Comparison of ENCODE assay signal across 9 cellular contexts in genomic region chr6:5401845-5402738, GRCh38.
DNase-seq lines count a peak whose midpoint lies in the region; ATAC-seq and TF ChIP-seq lines count a peak whose summit lies in the region.
"Had no signal": no experiment of that assay in that cellular context is flagged by ENCODE, and none has a peak within 500 bp of the region (broad histone marks: within the 10 kb centered on the region; RNA-seq: fewer than 3 reads in every experiment).

No MANE protein-coding gene starts in this region.

- H3K27ac ChIP-seq in DND-41 (ENCODE audit: low read length) (no peak overlapping the region), liver (ENCODE audit: low read depth in 1 of 2, low read length in 2 of 2) (no peak overlapping the region)
- H3K27ac ChIP-seq: SJSA1 had no signal

- no peak overlapping the region for H2AFZ ChIP-seq in DND-41 (ENCODE audit: low read depth, low read length)

- H3K9me3 ChIP-seq in DND-41 (ENCODE audit: insufficient read depth, low read length, severe bottlenecking) (peaks cover 3% of the 10 kb centered on the region), liver (ENCODE audit: control insufficient read depth in 4 of 4, low read length in 3 of 4) (no peaks in the 10 kb centered on the region)
- H3K9me3 ChIP-seq: SJSA1 had no signal

- WGBS in liver, result 87% methylated on average over 4 of the region's 4 CpGs

- TF ChIP-seq RAD21 in liver (IDR thresholded peaks at IDR 0.05), result peak; percentile 80

- no peaks in the 10 kb centered on the region for H3K79me2 ChIP-seq in DND-41 (ENCODE audit: insufficient read depth, low read length)

- H3K27me3 ChIP-seq in DND-41 (ENCODE audit: insufficient read depth, low read length, poor library complexity) (no peaks in the 10 kb centered on the region), liver (ENCODE audit: control insufficient read depth in 4 of 4, insufficient read depth in 4 of 4, low read length in 3 of 4) (no peaks in the 10 kb centered on the region)
- H3K27me3 ChIP-seq: SJSA1 had no signal

- H3K4me2 ChIP-seq in DND-41 (ENCODE audit: insufficient read depth, low read length), result no peak overlapping the region

- no peak for ATAC-seq in DND-41 (ENCODE audit: insufficient read depth, low read depth)
- no peak for ATAC-seq in GM21447 (IDR thresholded peaks at IDR 0.05; ENCODE audit: unreplicated experiment)
- ATAC-seq in GM18867 (IDR thresholded peaks at IDR 0.05; ENCODE audit: unreplicated experiment), result no peak
- no peak for ATAC-seq in HG02938 (IDR thresholded peaks at IDR 0.05; ENCODE audit: unreplicated experiment)

- TF ChIP-seq CTCF in DND-41 (IDR thresholded peaks at IDR 0.05; ENCODE audit: borderline replicate concordance, extremely low read depth, low read length, poor library complexity, severe bottlenecking) (peak; percentile 61), LNCAP (IDR thresholded peaks at IDR 0.05) (peak; percentile 64), liver (IDR thresholded peaks at IDR 0.05; ENCODE audit: low read depth, low read length, missing input control) (peak; percentile 46)

- no peak overlapping the region for H3K4me3 ChIP-seq in DND-41 (ENCODE audit: low read depth in 1 of 2, low read length in 2 of 2)
- no peak overlapping the region for H3K4me3 ChIP-seq in liver (ENCODE audit: low read depth in 1 of 3, low read length in 3 of 3)
- H3K4me3 ChIP-seq: SJSA1 had no signal

- H3K36me3 ChIP-seq in DND-41 (ENCODE audit: insufficient read depth, low read length) (no peaks in the 10 kb centered on the region), liver (ENCODE audit: control insufficient read depth in 4 of 4, insufficient read depth in 3 of 4, low read depth in 1 of 4, low read length in 3 of 4) (no peaks in the 10 kb centered on the region)
- H3K36me3 ChIP-seq: SJSA1 had no signal

- H3K4me1 ChIP-seq in DND-41 (ENCODE audit: insufficient read depth, low read length) (no peaks in the 10 kb centered on the region), liver (ENCODE audit: control insufficient read depth in 4 of 4, insufficient read depth in 4 of 4, low read length in 3 of 4) (no peaks in the 10 kb centered on the region)
- H3K4me1 ChIP-seq: SJSA1 had no signal

- peaks cover 4% of the 10 kb centered on the region; the same call in 1 of the 2 replicates for H4K20me1 ChIP-seq in DND-41 (ENCODE audit: insufficient read depth, low read length)

- DNase-seq in DND-41 (no peak), amniotic epithelial cell (ENCODE audit: low read depth) (peak; percentile 27), ureter (ENCODE audit: low spot score) (no peak)

- no peak overlapping the region for H3K9ac ChIP-seq in DND-41 (ENCODE audit: low read depth, low read length)
- no peak overlapping the region for H3K9ac ChIP-seq in liver (ENCODE audit: low read depth in 1 of 2, low read length in 2 of 2)

TF ChIP-seq in liver, 16 proteins besides CTCF, POLR2A, EP300 and RAD21:
- TF ChIP-seq NR2F2 (IDR thresholded peaks at IDR 0.05) (no peak), TAF1 (conservative IDR thresholded peaks at IDR 0.05) (no peak), HNF4A (conservative IDR thresholded peaks at IDR 0.05) (no peak), JUND (IDR thresholded peaks at IDR 0.05) (no peak), MAX (IDR thresholded peaks at IDR 0.05) (no peak), SP1 (IDR thresholded peaks at IDR 0.05) (no peak), EGR1 (IDR thresholded peaks at IDR 0.05; ENCODE audit: low read depth in 2 of 2) (no peak), HNF4G (IDR thresholded peaks at IDR 0.05) (no peak), RXRA (IDR thresholded peaks at IDR 0.05) (no peak), ATF3 (IDR thresholded peaks at IDR 0.05) (no peak), FOXA2 (IDR thresholded peaks at IDR 0.05) (no peak), GABPA (IDR thresholded peaks at IDR 0.05 in 1 of 2, conservative IDR thresholded peaks at IDR 0.05 in 1 of 2) (no peak), FOXA1 (IDR thresholded peaks at IDR 0.05) (no peak), REST (IDR thresholded peaks at IDR 0.05) (no peak), YY1 (IDR thresholded peaks at IDR 0.05) (no peak), ZBTB33 (IDR thresholded peaks at IDR 0.05) (no peak)
